8 cellular contexts compared by ENCODE assay signal in genomic region chr9:127921592-127922120, GRCh38. TPM values are rescaled to one million over a fixed set of nuclear protein-coding genes. Genes with fewer than 3 reads are reported as not detected.
DNase-seq lines count a peak whose midpoint lies in the region; ATAC-seq, FAIRE-seq and TF ChIP-seq lines count a peak whose summit lies in the region.

No MANE protein-coding gene starts in this region.

- DNase-seq in GDM1 (lab: John Stamatoyannopoulos, UW) (peak; percentile 30), LoVo (ENCODE audit: low spot score) (peak; percentile 71), caudate nucleus (lab: John Stamatoyannopoulos, UW) (peak in 39 of 61 donors; percentile 6 to 71 (median 48)), HepG2 (ENCODE audit: low spot score) (no peak), COR-L47 (lab: John Stamatoyannopoulos, UW) (no peak)
- DNase-seq in activated CD4-positive, CD25-positive, alpha-beta regulatory T cell (lab: John Stamatoyannopoulos, UW), result peak; percentile 51 to 74 (median 56)
- DNase-seq in stimulated activated CD8-positive, alpha-beta memory T cell treated with anti-CD3 and anti-CD28 coated beads, Interleukin-12 subunit alpha, Interleukin-12 subunit beta, amount 100 ng/mL, for 4 hours (ENCODE audit: low read depth), result peak; percentile 56

- H3K27ac ChIP-seq in caudate nucleus (ENCODE audit: low read depth, low read length), result no peak overlapping the region
- no peak overlapping the region for H3K27ac ChIP-seq in HepG2 (ENCODE audit: extremely low read length, insufficient read depth, low read length)

- no peak for TF ChIP-seq EP300 in HepG2 (IDR thresholded peaks at IDR 0.05; ENCODE audit: low read depth in 2 of 2, low read length in 2 of 2)
- no peak for TF ChIP-seq EP300 in HepG2 (CRISPR knock-in tag; IDR thresholded peaks at IDR 0.05; ENCODE audit: borderline replicate concordance)

- H3K4me2 ChIP-seq in HepG2 (ENCODE audit: low read depth, low read length), result peak overlapping the region; percentile 45

- peak; percentile 79 for FAIRE-seq in HepG2 (lab: Jason Lieb, UNC)

- H3K36me3 ChIP-seq in HepG2 (replicated peaks in 1 of 2; ENCODE audit: control insufficient read depth in 1 of 2, insufficient read depth in 2 of 2, low read length in 2 of 2), result no peaks in the 10 kb centered on the region

- H3K27me3 ChIP-seq in HepG2 (ENCODE audit: control insufficient read depth in 1 of 2, insufficient read depth in 2 of 2, low read length in 2 of 2), result peaks cover 0 to 13% of the 10 kb centered on the region in 2 experiments; a peak in 2 of 5 replicates

- no peak for TF ChIP-seq POLR2A in HepG2 (IDR thresholded peaks at IDR 0.05; ENCODE audit: insufficient read depth in 1 of 2, low read depth in 2 of 2, low read length in 2 of 2)

- in situ Hi-C loops in HepG2 (cut with HindIII; ENCODE audit: extremely low pct_ligation_motif_present, low pct_unique_long_range_greater_than_20kb), result loop anchor here (10.0 kb wide), 1 partner anchor 417 kb away; no protein-coding TSS in a partner anchor

- POLR2A ChIA-PET in HepG2 (lab: Yijun Ruan, JAX), result interaction anchor here (1.0 to 1.2 kb wide), 2 partner anchors 25 to 118 kb away, joined by 3 to 4 read pairs; no protein-coding TSS in a partner anchor

- H4K20me1 ChIP-seq in HepG2 (ENCODE audit: insufficient read depth, low read length), result no peaks in the 10 kb centered on the region

- peak; percentile 18 for ATAC-seq in HepG2
- no peak for ATAC-seq in HG02981 (IDR thresholded peaks at IDR 0.05; ENCODE audit: unreplicated experiment)

- intact Hi-C loops in HepG2 (cut with micrococcal nuclease; ENCODE audit: unreplicated experiment), result loop anchor here (1.0 kb wide), 2 partner anchors 51 to 331 kb away; no protein-coding TSS in a partner anchor

- no TSS peak for BruUV-seq in HepG2 (replicated peaks; lab: Mats Ljungman, UMichigan)

- H3K9ac ChIP-seq in HepG2 (ENCODE audit: insufficient read depth, low read depth, low read length), result no peak overlapping the region

- no peaks in the 10 kb centered on the region for H3K79me2 ChIP-seq in HepG2 (ENCODE audit: insufficient read depth, low read length)

- WGBS in HepG2 (ENCODE audit: low lambda C conversion rate), result 2% methylated on average over 11 of the region's 45 CpGs

- CTCF ChIA-PET in HepG2 (lab: Yijun Ruan, JAX; ENCODE audit: low intra/inter-chr PET ratio, low total read pairs), result interaction anchor here (0.7 to 1.9 kb wide), 5 partner anchors 52 to 332 kb away, joined by 3 to 10 read pairs (median 4); partner anchors contain the start of gene TOR2A

- H3K9me3 ChIP-seq in HepG2 (ENCODE audit: low read length), result no peaks in the 10 kb centered on the region

- peaks cover 41% of the 10 kb centered on the region for H3K4me1 ChIP-seq in HepG2 (ENCODE audit: insufficient read depth, low read length)

- H2AFZ ChIP-seq in HepG2 (ENCODE audit: low read length), result no peak overlapping the region

- peak; percentile 96 for TF ChIP-seq CTCF in HepG2 (CRISPR knock-in tag; IDR thresholded peaks at IDR 0.05)

- peak overlapping the region in 1 of 3 experiments; percentile 41; a peak in 1 of 6 replicates for H3K4me3 ChIP-seq in HepG2 (replicated peaks in 1 of 3; ENCODE audit: insufficient read depth in 1 of 3, low read depth in 2 of 3, low read length in 3 of 3)

- TF ChIP-seq RAD21 in HepG2 (CRISPR knock-in tag; IDR thresholded peaks at IDR 0.05), result peak; percentile 96

RNA-seq across cellular contexts. Expression of gene ST6GALNAC4, which starts 4.8 kb away (rescaled TPM):
- total RNA-seq in HepG2 (2016; rRNA removed; fragmentation: Illumina TruSeq; extraction: Trizol), result 14.8 and 18.8 TPM in 2 replicates
- total RNA-seq in HepG2 (2016; cell fraction: cytosol; rRNA removed; fragmentation: Illumina TruSeq; extraction: Trizol; ENCODE audit: low read depth), result 35.6 and 43.0 TPM in 2 replicates
- total RNA-seq in HepG2 (2016; cell fraction: insoluble cytoplasmic fraction; rRNA removed; fragmentation: Illumina TruSeq; extraction: Trizol), result 13.0 and 19.7 TPM in 2 replicates
- 47.7 and 65.6 TPM in 2 replicates for total RNA-seq in HepG2 (2016; cell fraction: membrane; rRNA removed; fragmentation: Illumina TruSeq; extraction: Trizol)
- total RNA-seq in HepG2 (2016; cell fraction: nucleus; rRNA removed; fragmentation: Illumina TruSeq; extraction: Trizol), result 12.8 and 17.5 TPM in 2 replicates
- polyA plus RNA-seq in HepG2 (2011; rRNA removed), result 27.7 and 36.4 TPM in 2 replicates
- 26.2 and 47.9 TPM in 2 replicates for polyA plus RNA-seq in HepG2 (2011; cell fraction: cytosol; rRNA removed)
- 41.2 and 43.3 TPM in 2 replicates for polyA plus RNA-seq in HepG2 (2011; cell fraction: nucleus; rRNA removed)
- polyA plus RNA-seq in HepG2 (2012), result 14.8 and 21.6 TPM in 2 replicates
- polyA plus RNA-seq in HepG2 (2016; cell fraction: cytosol; fragmentation: Illumina TruSeq; extraction: Trizol; ENCODE audit: low read depth), result 55.5 and 75.3 TPM in 2 replicates
- polyA plus RNA-seq in HepG2 (2016; cell fraction: insoluble cytoplasmic fraction; fragmentation: Illumina TruSeq; extraction: Trizol; ENCODE audit: low read depth), result 20.6 and 23.9 TPM in 2 replicates
- 69.4 and 78.8 TPM in 2 replicates for polyA plus RNA-seq in HepG2 (2016; cell fraction: membrane; fragmentation: Illumina TruSeq; extraction: Trizol; ENCODE audit: low read depth)
- polyA plus RNA-seq in HepG2 (2016; cell fraction: nucleus; fragmentation: Illumina TruSeq; extraction: Trizol; ENCODE audit: insufficient read depth, low read depth), result 25.2 and 32.3 TPM in 2 replicates
- polyA minus RNA-seq in HepG2 (2011; rRNA and poly(A)+ RNA removed; ENCODE audit: low replicate concordance), result 74.4 and 118 TPM in 2 replicates
- 40.0 and 42.1 TPM in 2 replicates for polyA minus RNA-seq in HepG2 (2011; cell fraction: cytosol; rRNA and poly(A)+ RNA removed)
- 15.6 and 17.8 TPM in 2 replicates for polyA minus RNA-seq in HepG2 (2011; cell fraction: nucleus; rRNA and poly(A)+ RNA removed)

RNA-seq across cellular contexts. Expression of gene PIP5KL1, which starts 8.9 kb away (rescaled TPM):
- total RNA-seq in HepG2 (2016; rRNA removed; fragmentation: Illumina TruSeq; extraction: Trizol), result 0.20 TPM in 1 of 2 replicates, not detected in the other
- 0.51 TPM in 1 of 2 replicates, not detected in the other for total RNA-seq in HepG2 (2016; cell fraction: cytosol; rRNA removed; fragmentation: Illumina TruSeq; extraction: Trizol; ENCODE audit: low read depth)
- 0.15 TPM in 1 of 2 replicates, not detected in the other for total RNA-seq in HepG2 (2016; cell fraction: insoluble cytoplasmic fraction; rRNA removed; fragmentation: Illumina TruSeq; extraction: Trizol)
- not detected in 2 replicates for total RNA-seq in HepG2 (2016; cell fraction: membrane; rRNA removed; fragmentation: Illumina TruSeq; extraction: Trizol)
- 0.56 TPM in 1 of 2 replicates, not detected in the other for total RNA-seq in HepG2 (2016; cell fraction: nucleus; rRNA removed; fragmentation: Illumina TruSeq; extraction: Trizol)
- polyA plus RNA-seq in HepG2 (2011; rRNA removed), result 0.44 and 0.49 TPM in 2 replicates
- 0.17 and 0.32 TPM in 2 replicates for polyA plus RNA-seq in HepG2 (2011; cell fraction: cytosol; rRNA removed)
- 5.3 and 9.9 TPM in 2 replicates for polyA plus RNA-seq in HepG2 (2011; cell fraction: nucleus; rRNA removed)
- 0.32 and 0.67 TPM in 2 replicates for polyA plus RNA-seq in HepG2 (2012)
- 0.24 TPM in 1 of 2 replicates, not detected in the other for polyA plus RNA-seq in HepG2 (2016; cell fraction: cytosol; fragmentation: Illumina TruSeq; extraction: Trizol; ENCODE audit: low read depth)
- not detected in 2 replicates for polyA plus RNA-seq in HepG2 (2016; cell fraction: insoluble cytoplasmic fraction; fragmentation: Illumina TruSeq; extraction: Trizol; ENCODE audit: low read depth)
- polyA plus RNA-seq in HepG2 (2016; cell fraction: membrane; fragmentation: Illumina TruSeq; extraction: Trizol; ENCODE audit: low read depth), result not detected in 2 replicates
- 1.1 TPM in 1 of 2 replicates, not detected in the other for polyA plus RNA-seq in HepG2 (2016; cell fraction: nucleus; fragmentation: Illumina TruSeq; extraction: Trizol; ENCODE audit: insufficient read depth, low read depth)
- 0.72 and 1.4 TPM in 2 replicates for polyA minus RNA-seq in HepG2 (2011; rRNA and poly(A)+ RNA removed; ENCODE audit: low replicate concordance)
- 0.88 TPM in 1 of 2 replicates, not detected in the other for polyA minus RNA-seq in HepG2 (2011; cell fraction: cytosol; rRNA and poly(A)+ RNA removed)
- 1.3 and 2.2 TPM in 2 replicates for polyA minus RNA-seq in HepG2 (2011; cell fraction: nucleus; rRNA and poly(A)+ RNA removed)

RNA-seq across cellular contexts. Expression of gene DPM2, which starts 16.0 kb away (rescaled TPM):
- total RNA-seq in HepG2 (2016; rRNA removed; fragmentation: Illumina TruSeq; extraction: Trizol), result 17.5 and 24.8 TPM in 2 replicates
- total RNA-seq in HepG2 (2016; cell fraction: cytosol; rRNA removed; fragmentation: Illumina TruSeq; extraction: Trizol; ENCODE audit: low read depth), result 20.0 and 27.3 TPM in 2 replicates
- 14.9 and 23.0 TPM in 2 replicates for total RNA-seq in HepG2 (2016; cell fraction: insoluble cytoplasmic fraction; rRNA removed; fragmentation: Illumina TruSeq; extraction: Trizol)
- total RNA-seq in HepG2 (2016; cell fraction: membrane; rRNA removed; fragmentation: Illumina TruSeq; extraction: Trizol), result 31.4 and 35.9 TPM in 2 replicates
- 18.6 and 22.0 TPM in 2 replicates for total RNA-seq in HepG2 (2016; cell fraction: nucleus; rRNA removed; fragmentation: Illumina TruSeq; extraction: Trizol)
- polyA plus RNA-seq in HepG2 (2011; rRNA removed), result 35.3 and 38.6 TPM in 2 replicates
- 30.5 and 35.2 TPM in 2 replicates for polyA plus RNA-seq in HepG2 (2011; cell fraction: cytosol; rRNA removed)
- 36.6 and 37.4 TPM in 2 replicates for polyA plus RNA-seq in HepG2 (2011; cell fraction: nucleus; rRNA removed)
- polyA plus RNA-seq in HepG2 (2012), result 21.4 and 25.3 TPM in 2 replicates
- 32.5 and 40.9 TPM in 2 replicates for polyA plus RNA-seq in HepG2 (2016; cell fraction: cytosol; fragmentation: Illumina TruSeq; extraction: Trizol; ENCODE audit: low read depth)
- 30.7 and 34.8 TPM in 2 replicates for polyA plus RNA-seq in HepG2 (2016; cell fraction: insoluble cytoplasmic fraction; fragmentation: Illumina TruSeq; extraction: Trizol; ENCODE audit: low read depth)
- 49.8 and 53.8 TPM in 2 replicates for polyA plus RNA-seq in HepG2 (2016; cell fraction: membrane; fragmentation: Illumina TruSeq; extraction: Trizol; ENCODE audit: low read depth)
- polyA plus RNA-seq in HepG2 (2016; cell fraction: nucleus; fragmentation: Illumina TruSeq; extraction: Trizol; ENCODE audit: insufficient read depth, low read depth), result 49.9 and 52.5 TPM in 2 replicates
- polyA minus RNA-seq in HepG2 (2011; rRNA and poly(A)+ RNA removed; ENCODE audit: low replicate concordance), result 68.5 and 193 TPM in 2 replicates
- polyA minus RNA-seq in HepG2 (2011; cell fraction: cytosol; rRNA and poly(A)+ RNA removed), result 12.9 and 15.4 TPM in 2 replicates
- 34.8 and 35.4 TPM in 2 replicates for polyA minus RNA-seq in HepG2 (2011; cell fraction: nucleus; rRNA and poly(A)+ RNA removed)

RNA-seq across cellular contexts. Expression of gene ST6GALNAC6, which starts 22.3 kb away (rescaled TPM):
- 16.7 and 18.5 TPM in 2 replicates for total RNA-seq in HepG2 (2016; rRNA removed; fragmentation: Illumina TruSeq; extraction: Trizol)
- 13.5 and 13.9 TPM in 2 replicates for total RNA-seq in HepG2 (2016; cell fraction: cytosol; rRNA removed; fragmentation: Illumina TruSeq; extraction: Trizol; ENCODE audit: low read depth)
- 11.7 and 18.2 TPM in 2 replicates for total RNA-seq in HepG2 (2016; cell fraction: insoluble cytoplasmic fraction; rRNA removed; fragmentation: Illumina TruSeq; extraction: Trizol)
- 42.0 and 46.1 TPM in 2 replicates for total RNA-seq in HepG2 (2016; cell fraction: membrane; rRNA removed; fragmentation: Illumina TruSeq; extraction: Trizol)
- total RNA-seq in HepG2 (2016; cell fraction: nucleus; rRNA removed; fragmentation: Illumina TruSeq; extraction: Trizol), result 13.4 and 15.1 TPM in 2 replicates
- polyA plus RNA-seq in HepG2 (2011; rRNA removed), result 65.4 and 103 TPM in 2 replicates
- 63.0 and 69.3 TPM in 2 replicates for polyA plus RNA-seq in HepG2 (2011; cell fraction: cytosol; rRNA removed)
- 134 and 138 TPM in 2 replicates for polyA plus RNA-seq in HepG2 (2011; cell fraction: nucleus; rRNA removed)
- 36.1 and 53.0 TPM in 2 replicates for polyA plus RNA-seq in HepG2 (2012)
- polyA plus RNA-seq in HepG2 (2016; cell fraction: cytosol; fragmentation: Illumina TruSeq; extraction: Trizol; ENCODE audit: low read depth), result 33.4 and 37.1 TPM in 2 replicates
- 18.0 and 19.3 TPM in 2 replicates for polyA plus RNA-seq in HepG2 (2016; cell fraction: insoluble cytoplasmic fraction; fragmentation: Illumina TruSeq; extraction: Trizol; ENCODE audit: low read depth)
- 54.8 and 59.0 TPM in 2 replicates for polyA plus RNA-seq in HepG2 (2016; cell fraction: membrane; fragmentation: Illumina TruSeq; extraction: Trizol; ENCODE audit: low read depth)
- polyA plus RNA-seq in HepG2 (2016; cell fraction: nucleus; fragmentation: Illumina TruSeq; extraction: Trizol; ENCODE audit: insufficient read depth, low read depth), result 32.9 and 35.5 TPM in 2 replicates
- 41.6 and 91.9 TPM in 2 replicates for polyA minus RNA-seq in HepG2 (2011; rRNA and poly(A)+ RNA removed; ENCODE audit: low replicate concordance)
- polyA minus RNA-seq in HepG2 (2011; cell fraction: cytosol; rRNA and poly(A)+ RNA removed), result 15.4 and 21.1 TPM in 2 replicates
- 22.4 and 22.6 TPM in 2 replicates for polyA minus RNA-seq in HepG2 (2011; cell fraction: nucleus; rRNA and poly(A)+ RNA removed)

RNA-seq across cellular contexts. Expression of gene AK1, which starts 44.2 kb away (rescaled TPM):
- 25.7 and 32.8 TPM in 2 replicates for total RNA-seq in HepG2 (2016; rRNA removed; fragmentation: Illumina TruSeq; extraction: Trizol)
- total RNA-seq in HepG2 (2016; cell fraction: cytosol; rRNA removed; fragmentation: Illumina TruSeq; extraction: Trizol; ENCODE audit: low read depth), result 12.5 and 17.4 TPM in 2 replicates
- 27.8 and 33.7 TPM in 2 replicates for total RNA-seq in HepG2 (2016; cell fraction: insoluble cytoplasmic fraction; rRNA removed; fragmentation: Illumina TruSeq; extraction: Trizol)
- 18.2 and 19.8 TPM in 2 replicates for total RNA-seq in HepG2 (2016; cell fraction: membrane; rRNA removed; fragmentation: Illumina TruSeq; extraction: Trizol)
- total RNA-seq in HepG2 (2016; cell fraction: nucleus; rRNA removed; fragmentation: Illumina TruSeq; extraction: Trizol), result 13.7 and 15.3 TPM in 2 replicates
- polyA plus RNA-seq in HepG2 (2011; rRNA removed), result 19.1 and 28.5 TPM in 2 replicates
- polyA plus RNA-seq in HepG2 (2011; cell fraction: cytosol; rRNA removed), result 29.9 and 38.0 TPM in 2 replicates
- 34.1 and 55.6 TPM in 2 replicates for polyA plus RNA-seq in HepG2 (2011; cell fraction: nucleus; rRNA removed)
- polyA plus RNA-seq in HepG2 (2012), result 17.5 and 23.3 TPM in 2 replicates
- polyA plus RNA-seq in HepG2 (2016; cell fraction: cytosol; fragmentation: Illumina TruSeq; extraction: Trizol; ENCODE audit: low read depth), result 28.9 and 48.9 TPM in 2 replicates
- polyA plus RNA-seq in HepG2 (2016; cell fraction: insoluble cytoplasmic fraction; fragmentation: Illumina TruSeq; extraction: Trizol; ENCODE audit: low read depth), result 44.7 and 50.7 TPM in 2 replicates
- polyA plus RNA-seq in HepG2 (2016; cell fraction: membrane; fragmentation: Illumina TruSeq; extraction: Trizol; ENCODE audit: low read depth), result 31.6 and 41.6 TPM in 2 replicates
- 39.2 and 40.7 TPM in 2 replicates for polyA plus RNA-seq in HepG2 (2016; cell fraction: nucleus; fragmentation: Illumina TruSeq; extraction: Trizol; ENCODE audit: insufficient read depth, low read depth)
- 3.6 and 45.8 TPM in 2 replicates for polyA minus RNA-seq in HepG2 (2011; rRNA and poly(A)+ RNA removed; ENCODE audit: low replicate concordance)
- 3.8 and 5.4 TPM in 2 replicates for polyA minus RNA-seq in HepG2 (2011; cell fraction: cytosol; rRNA and poly(A)+ RNA removed)
- polyA minus RNA-seq in HepG2 (2011; cell fraction: nucleus; rRNA and poly(A)+ RNA removed), result 1.7 and 4.1 TPM in 2 replicates

Comparison
In these comparisons a context has a peak if more than half of its experiments do, and no peak if none do; other contexts are left out.
1. DNase-seq: peak in GDM1 (single experiment), LoVo (single experiment), activated CD4-positive, CD25-positive, alpha-beta regulatory T cell (4 of 4), caudate nucleus (39 of 61) and stimulated activated CD8-positive, alpha-beta memory T cell treated with anti-CD3 and anti-CD28 coated beads, Interleukin-12 subunit alpha, Interleukin-12 subunit beta, amount 100 ng/mL, for 4 hours (single experiment); none in HepG2 (single experiment) and COR-L47 (single experiment).